ENCODE assay signal across 7 cellular contexts in genomic region chr6:134537765-134538164, GRCh38.
A peak's percentile ranks its signal among the peaks of the same experiment; 100 is the strongest.
DNase-seq lines count a peak whose midpoint lies in the region; ATAC-seq and TF ChIP-seq lines count a peak whose summit lies in the region.
"Not testable (repeated sequence)": the region's sequence is repeated elsewhere in the genome, so short reads cannot be mapped to it uniquely, and the experiment has no call there.

No MANE protein-coding gene starts in this region.

- H3K27me3 ChIP-seq in GM23248 (replicated peaks; ENCODE audit: insufficient read depth); PC-3 (ENCODE audit: low read length); SJSA1 (replicated peaks); mammary epithelial cell (ENCODE audit: insufficient read depth, low read length); foreskin keratinocyte; osteoblast (ENCODE audit: insufficient read depth, low read length): not testable (repeated sequence)

- H3K9me2 ChIP-seq in GM23248 (ENCODE audit: insufficient read depth); PC-3 (replicated peaks; ENCODE audit: low read length): not testable (repeated sequence)

- not testable (repeated sequence) for H4K20me1 ChIP-seq in GM23248 (ENCODE audit: insufficient read depth); PC-3 (ENCODE audit: low read length); mammary epithelial cell (ENCODE audit: insufficient read depth, low read length); osteoblast (ENCODE audit: insufficient read depth, low read length)

- H3K4me2 ChIP-seq in GM23248 (ENCODE audit: unreplicated experiment) (peak overlapping the region; percentile 29), PC-3 (ENCODE audit: low read length) (peak overlapping the region; percentile 49)
- not testable (repeated sequence) for H3K4me2 ChIP-seq in mammary epithelial cell (ENCODE audit: insufficient read depth, low read depth, low read length); osteoblast (ENCODE audit: insufficient read depth, low read length)

- in situ Hi-C loops in GM23248 (cut with MboI); mammary epithelial cell (cut with MboI; ENCODE audit: low sequenced_read_pairs in 2 of 2): not testable (repeated sequence)

- not testable (repeated sequence) for ATAC-seq in PC-3, foreskin keratinocyte

- H3K36me3 ChIP-seq in GM23248 (ENCODE audit: low read depth); PC-3 (ENCODE audit: low read depth, low read length); SJSA1; mammary epithelial cell (ENCODE audit: insufficient read depth, low read length); osteoblast (ENCODE audit: insufficient read depth, low read length): not testable (repeated sequence)

- not testable (repeated sequence) for H3K79me2 ChIP-seq in GM23248 (ENCODE audit: insufficient read depth); PC-3 (ENCODE audit: low read length); mammary epithelial cell (ENCODE audit: insufficient read depth, low read length); osteoblast (ENCODE audit: insufficient read depth, low read length)

- BruUV-seq in PC-3 (replicated peaks; lab: Mats Ljungman, UMichigan): not testable (repeated sequence)
- TSS peak; percentile 69 for BruUV-seq in mammary epithelial cell (replicated peaks; lab: Mats Ljungman, UMichigan)

- TF ChIP-seq CTCF in PC-3 (conservative IDR thresholded peaks at IDR 0.05; ENCODE audit: low read depth, low read length); mammary epithelial cell (conservative IDR thresholded peaks at IDR 0.05 in 1 of 2, IDR thresholded peaks at IDR 0.05 in 1 of 2; ENCODE audit: extremely low read depth in 1 of 2, insufficient read depth in 1 of 2, low read depth in 1 of 2, low read length in 2 of 2); foreskin keratinocyte (conservative IDR thresholded peaks at IDR 0.05); osteoblast (IDR thresholded peaks at IDR 0.05; ENCODE audit: extremely low read depth, low read depth, low read length): not testable (repeated sequence)

- not testable (repeated sequence) for H3K4me3 ChIP-seq in GM23248; PC-3 (ENCODE audit: low read length); SJSA1; mammary epithelial cell (replicated peaks in 1 of 3; ENCODE audit: insufficient read depth in 1 of 3, low read depth in 2 of 3, low read length in 3 of 3); osteoblast (ENCODE audit: insufficient read depth, low read length)

- not testable (repeated sequence) for DNase-seq in GM23248; PC-3; SJSA1 (ENCODE audit: low read depth in 1 of 2, low spot score in 2 of 2); mammary epithelial cell; foreskin keratinocyte; osteoblast (ENCODE audit: insufficient read length, low spot score, missing footprints); substantia nigra (lab: John Stamatoyannopoulos, UW)

- dilution Hi-C loops in mammary epithelial cell (cut with HindIII; ENCODE audit: low sequenced_read_pairs): loop anchor here (5.0 to 25.0 kb wide), 3 partner anchors 105 to 375 kb away; no protein-coding TSS in a partner anchor

- intact Hi-C loops in PC-3 (cut with micrococcal nuclease): loop anchor here (2.0 kb wide), 1 partner anchor 363 kb away; no protein-coding TSS in a partner anchor
- intact Hi-C loops in mammary epithelial cell (cut with micrococcal nuclease): loop anchor here (1.0 to 10.0 kb wide), 10 partner anchors 52 to 363 kb away; no protein-coding TSS in a partner anchor

- H2AFZ ChIP-seq in GM23248; PC-3 (ENCODE audit: low read length); mammary epithelial cell (ENCODE audit: low read depth, low read length); osteoblast (ENCODE audit: low read length): not testable (repeated sequence)

- CTCF ChIA-PET in PC-3 (lab: Charles Lee): interaction anchor here (0.6 to 0.7 kb wide), 3 partner anchors 103 to 364 kb away, joined by 3 read pairs; no protein-coding TSS in a partner anchor
- CTCF ChIA-PET in mammary epithelial cell (lab: Charles Lee; ENCODE audit: low non-redundant PET): not testable (repeated sequence)

- H3K4me1 ChIP-seq in GM23248 (ENCODE audit: insufficient read depth) (peaks cover 24% of the 10 kb centered on the region), PC-3 (ENCODE audit: insufficient read depth, low read length) (peaks cover 19% of the 10 kb centered on the region), SJSA1 (replicated peaks) (peaks cover 30% of the 10 kb centered on the region), mammary epithelial cell (ENCODE audit: insufficient read depth, low read length) (peaks cover 57% of the 10 kb centered on the region), foreskin keratinocyte (peaks cover 27% of the 10 kb centered on the region), osteoblast (ENCODE audit: insufficient read depth, low read length) (peaks cover 15% of the 10 kb centered on the region)

- peaks cover 17% of the 10 kb centered on the region for H3F3A ChIP-seq in GM23248 (ENCODE audit: insufficient read depth)
- not testable (repeated sequence) for H3F3A ChIP-seq in PC-3 (ENCODE audit: low read length, unreplicated experiment)

- 96 to 97% methylated on average over 10 of the region's 10 CpGs for WGBS in GM23248 (ENCODE audit: low coverage in 1 of 2, low lambda C conversion rate in 2 of 2, missing lambda C conversion rate in 2 of 2), 2 experiments
- WGBS in mammary epithelial cell (ENCODE audit: low coverage, missing lambda C conversion rate): over 99% methylated on average over 10 of the region's 10 CpGs

- H3K9ac ChIP-seq in GM23248: not testable (repeated sequence)
- H3K9ac ChIP-seq in PC-3 (ENCODE audit: low read length) (peak overlapping the region; percentile 45; the same call in 1 of the 2 replicates), mammary epithelial cell (ENCODE audit: insufficient read depth, low read length) (peak overlapping the region; percentile 47)

- H3K9me3 ChIP-seq in GM23248 (ENCODE audit: low read depth); PC-3 (ENCODE audit: low read length); SJSA1 (replicated peaks); mammary epithelial cell (replicated peaks; ENCODE audit: insufficient read depth, low read length); osteoblast (ENCODE audit: low read depth, low read length): not testable (repeated sequence)

- peak overlapping the region; percentile 79 for H3K27ac ChIP-seq in GM23248
- peak overlapping the region; percentile 93 for H3K27ac ChIP-seq in PC-3 (ENCODE audit: low read length)
- peak overlapping the region; percentile 46; the same call in 1 of the 2 replicates for H3K27ac ChIP-seq in SJSA1
- peak overlapping the region; percentile 83 for H3K27ac ChIP-seq in mammary epithelial cell (ENCODE audit: insufficient read depth, low read depth, low read length)
- H3K27ac ChIP-seq in foreskin keratinocyte: peak overlapping the region; percentile 76
- peak overlapping the region; percentile 86 for H3K27ac ChIP-seq in osteoblast (ENCODE audit: low read depth, low read length)
- H3K27ac ChIP-seq in substantia nigra (ENCODE audit: low read depth, low read length, poor library complexity, severe bottlenecking): peak overlapping the region; percentile 16

- POLR2A ChIA-PET in PC-3 (lab: Charles Lee; ENCODE audit: unreplicated experiment): interaction anchor here (0.6 kb wide), 1 partner anchor 505 kb away, joined by 3 read pairs; no protein-coding TSS in a partner anchor

Comparison
In these comparisons a context has a peak if more than half of its experiments do, and no peak if none do; other contexts are left out.
1. H3K27ac ChIP-seq: peak in every context shown above with its lines; median percentile 93 in PC-3; 86 in osteoblast; 83 in mammary epithelial cell; 79 in GM23248; 76 in foreskin keratinocyte; 46 in SJSA1; 16 in substantia nigra.